11 cellular contexts compared by ENCODE assay signal in genomic region chr6:11202513-11203305, GRCh38. TPM values are rescaled to one million over a fixed set of nuclear protein-coding genes. Genes with fewer than 3 reads are reported as not detected.
DNase-seq lines count a peak whose midpoint lies in the region; ATAC-seq lines count a peak whose summit lies in the region.
"Had no signal": no experiment of that assay in that cellular context is flagged by ENCODE, and none has a peak within 500 bp of the region (broad histone marks: within the 10 kb centered on the region; RNA-seq: fewer than 3 reads in every experiment).

No MANE protein-coding gene starts in this region.

- H3K27me3 ChIP-seq in adipocyte (replicated peaks; ENCODE audit: control insufficient read depth, insufficient read depth, low read length): no peaks in the 10 kb centered on the region
- H3K27me3 ChIP-seq: spleen had no signal

- no peaks in the 10 kb centered on the region for H3K9me3 ChIP-seq in adipocyte (ENCODE audit: control insufficient read depth, low read length)
- H3K9me3 ChIP-seq: spleen had no signal

- peak; percentile 85 for DNase-seq in activated CD4-positive, alpha-beta T cell treated with anti-CD3 and anti-CD28 coated beads, Interleukin-2, amount 10 ng/mL, durations not matched to agents 24 days and 14 days
- no peak for DNase-seq in activated CD4-positive, alpha-beta T cell treated with anti-CD3 and anti-CD28 coated beads, Interleukin-2, amount 50 U/mL, for 48 hours
- peak; percentile 31 for DNase-seq in adipocyte (ENCODE audit: low read depth)
- DNase-seq in kidney tubule cell (ENCODE audit: low spot score): peak; percentile 48
- peak; percentile 81 for DNase-seq in superior temporal gyrus (ENCODE audit: extremely low spot score)
- no peak for DNase-seq in CD1c-positive myeloid dendritic cell (ENCODE audit: extremely low spot score)
- no peak for DNase-seq in NCI-H526 treated with DMSO at 0.1 percent for 48 hours (lab: John Stamatoyannopoulos, UW)
- DNase-seq: erythroblast, spleen had no signal

- peaks cover 74% of the 10 kb centered on the region for H3K36me3 Mint-ChIP-seq in activated CD4-positive, alpha-beta T cell treated with anti-CD3 and anti-CD28 coated beads, Interleukin-2, amount 10 ng/mL, durations not matched to agents 24 days and 14 days (ENCODE audit: low read depth)

- H3K27ac Mint-ChIP-seq in activated CD4-positive, alpha-beta T cell treated with anti-CD3 and anti-CD28 coated beads, Interleukin-2, amount 10 ng/mL, durations not matched to agents 24 days and 14 days: peak overlapping the region; percentile 86

- no peak for ATAC-seq in GM21515 (IDR thresholded peaks at IDR 0.05; ENCODE audit: unreplicated experiment)

- H3K4me3 Mint-ChIP-seq in activated CD4-positive, alpha-beta T cell treated with anti-CD3 and anti-CD28 coated beads, Interleukin-2, amount 10 ng/mL, durations not matched to agents 24 days and 14 days: peak overlapping the region; percentile 58

- peaks cover 61% of the 10 kb centered on the region for H3K36me3 ChIP-seq in adipocyte (ENCODE audit: control insufficient read depth, insufficient read depth, low read length, severe bottlenecking)

- H3K4me3 ChIP-seq in adipocyte (ENCODE audit: low read length): no peak overlapping the region
- H3K4me3 ChIP-seq: spleen had no signal

- no peaks in the 10 kb centered on the region for H3K27me3 Mint-ChIP-seq in activated CD4-positive, alpha-beta T cell treated with anti-CD3 and anti-CD28 coated beads, Interleukin-2, amount 10 ng/mL, durations not matched to agents 24 days and 14 days

- intact Hi-C loops in activated CD4-positive, alpha-beta T cell treated with anti-CD3 and anti-CD28 coated beads, Interleukin-2, amount 10 ng/mL, durations not matched to agents 24 days and 14 days (cut with micrococcal nuclease): loop anchor here (2.0 kb wide), 1 partner anchor 20 kb away; no protein-coding TSS in a partner anchor

- peaks cover 56% of the 10 kb centered on the region for H3K4me1 ChIP-seq in adipocyte (ENCODE audit: control insufficient read depth, insufficient read depth, low read length)

- H3K4me1 Mint-ChIP-seq in activated CD4-positive, alpha-beta T cell treated with anti-CD3 and anti-CD28 coated beads, Interleukin-2, amount 10 ng/mL, durations not matched to agents 24 days and 14 days: peaks cover 72% of the 10 kb centered on the region

- H3K9ac ChIP-seq in adipocyte (ENCODE audit: low read length): peak overlapping the region; percentile 35
- H3K9ac ChIP-seq: KMS-11 had no signal

- peaks cover 4% of the 10 kb centered on the region for H3K9me3 Mint-ChIP-seq in activated CD4-positive, alpha-beta T cell treated with anti-CD3 and anti-CD28 coated beads, Interleukin-2, amount 10 ng/mL, durations not matched to agents 24 days and 14 days

RNA-seq across cellular contexts. Expression of gene NEDD9, which starts 29.8 kb away (rescaled TPM):
- total RNA-seq in activated CD4-positive, alpha-beta T cell treated with anti-CD3 and anti-CD28 coated beads, Interleukin-2, amount 10 ng/mL, durations not matched to agents 24 days and 14 days: 31.9 and 36.9 TPM in 2 replicates

Comparison
In these comparisons a context has a peak if more than half of its experiments do, and no peak if none do; other contexts are left out.
1. DNase-seq: peak in activated CD4-positive, alpha-beta T cell treated with anti-CD3 and anti-CD28 coated beads, Interleukin-2, amount 10 ng/mL, durations not matched to agents 24 days and 14 days (single experiment), adipocyte (single experiment), kidney tubule cell (single experiment) and superior temporal gyrus (single experiment); none in activated CD4-positive, alpha-beta T cell treated with anti-CD3 and anti-CD28 coated beads, Interleukin-2, amount 50 U/mL, for 48 hours (0 of 2), CD1c-positive myeloid dendritic cell (single experiment) and NCI-H526 treated with DMSO at 0.1 percent for 48 hours (single experiment).